ENCODE assay signal across 18 cellular contexts in genomic region chr17:2692781-2693135, GRCh38. TPM values are rescaled to one million over a fixed set of nuclear protein-coding genes. Genes with fewer than 3 reads are reported as not detected.
"Had no signal": no experiment of that assay in that cellular context is flagged by ENCODE, and none has a peak within 500 bp of the region (broad histone marks: within the 10 kb centered on the region; RNA-seq: fewer than 3 reads in every experiment).

No MANE protein-coding gene starts in this region.

- DNase-seq: activated CD4-positive, alpha-beta memory T cell treated with anti-CD3 and anti-CD28 coated beads, Interleukin-2, amount 10 ng/mL, durations not matched to agents 7 days and 5 days; activated CD4-positive, CD25-positive, alpha-beta regulatory T cell treated with anti-CD3 and anti-CD28 coated beads, Interleukin-2, amount 50 U/mL, for 72 hours; amygdala; cerebellar nuclear complex; left colon; occipital lobe; psoas muscle; stimulated activated CD4-positive, alpha-beta T cell treated with anti-CD3 and anti-CD28 coated beads, Interleukin-1b, Interleukin-23, amount 100 ng/mL, for 48 hours; stimulated activated naive CD4-positive, alpha-beta T cell; SW 1271 had no signal

- H3K9me3 ChIP-seq: psoas muscle, spleen, upper lobe of left lung had no signal

- H3K4me3 ChIP-seq: lung, psoas muscle, upper lobe of left lung had no signal

- H3K27ac ChIP-seq: psoas muscle, spleen, upper lobe of left lung had no signal

- H3K27me3 ChIP-seq: spleen, upper lobe of left lung had no signal

- ATAC-seq: esophagus mucosa; left colon; naive thymus-derived CD8-positive, alpha-beta T cell; psoas muscle; sciatic nerve had no signal

RNA-seq across cellular contexts. Expression of gene CCDC92B, which starts 56.7 kb away (rescaled TPM):
- total RNA-seq: glomerular endothelial cell, mononuclear cell had no signal
- polyA plus RNA-seq: naive thymus-derived CD8-positive, alpha-beta T cell had no signal
